Comparison of ENCODE assay signal across 17 cellular contexts in the genomic region with DNA sequence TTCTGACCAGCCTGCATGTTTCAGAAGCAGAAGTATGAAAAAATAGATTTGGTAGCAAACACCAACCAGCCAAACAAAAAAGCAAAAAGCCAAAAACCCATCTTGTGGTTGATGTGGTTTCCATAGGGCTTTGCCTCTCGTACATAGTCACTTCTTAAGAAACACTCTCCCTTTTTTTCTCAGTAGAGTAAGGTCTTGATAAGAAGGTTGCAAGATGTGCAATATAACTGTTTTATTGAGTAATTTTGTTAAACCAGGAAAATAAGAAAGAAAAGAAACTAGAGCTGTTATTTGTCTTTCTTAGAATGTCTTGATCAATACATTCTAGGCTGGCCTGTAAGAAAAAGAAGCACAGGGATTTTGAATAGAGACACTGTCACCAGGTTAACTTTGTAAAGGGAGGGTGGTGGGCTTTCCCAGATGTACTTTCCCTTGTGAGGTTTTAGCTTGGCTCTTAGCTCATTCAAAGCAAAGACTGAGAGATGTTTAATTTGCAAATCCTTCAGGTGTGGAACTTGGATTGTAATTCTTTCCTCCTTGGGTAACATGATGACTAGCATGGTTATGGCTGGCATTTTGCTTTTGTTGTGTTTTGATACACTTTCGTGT. TPM values are rescaled to one million over a fixed set of nuclear protein-coding genes. Genes with fewer than 3 reads are reported as not detected.
DNase-seq lines count a peak whose midpoint lies in the region; ATAC-seq and TF ChIP-seq lines count a peak whose summit lies in the region.
"Had no signal": no experiment of that assay in that cellular context is flagged by ENCODE, and none has a peak within 500 bp of the region (broad histone marks: within the 10 kb centered on the region; RNA-seq: fewer than 3 reads in every experiment).

No MANE protein-coding gene starts in this region.

- H2AFZ ChIP-seq in OCI-LY3 (ENCODE audit: low read depth, low read length): no peak overlapping the region

- no peak overlapping the region for H3K27ac ChIP-seq in OCI-LY3 (ENCODE audit: low read length)
- H3K27ac ChIP-seq in CD4-positive, alpha-beta T cell (ENCODE audit: low read depth, low read length): no peak overlapping the region
- H3K27ac ChIP-seq: body of pancreas, pancreas, SK-N-MC, spleen had no signal

- H3K4me2 ChIP-seq in OCI-LY3 (ENCODE audit: low read length): peak overlapping the region; percentile 43

- DNase-seq in activated CD8-positive, alpha-beta memory T cell treated with anti-CD3 and anti-CD28 coated beads, Interleukin-2, amount 10 ng/mL, durations not matched to agents 7 days and 5 days: peak; percentile 57
- DNase-seq in activated CD8-positive, alpha-beta memory T cell treated with anti-CD3 and anti-CD28 coated beads, Interleukin-2, amount 50 U/mL, for 48 hours: no peak
- DNase-seq in fibroblast of pulmonary artery (ENCODE audit: low read depth) (peak; percentile 58), NCI-H1436 treated with DMSO at 0.1 percent for 48 hours (lab: John Stamatoyannopoulos, UW) (no peak)
- DNase-seq in stimulated activated naive B cell treated with anti-CD40 and anti-IgM and Interleukin-4, amounts not matched to agents 10 μg/mL and 1 μg/mL and 100 μg/mL, for 72 hours: peak; percentile 18
- no peak for DNase-seq in CD4-positive, alpha-beta T cell
- DNase-seq: body of pancreas, Calu3, foreskin fibroblast, NCI-H1092 treated with DMSO at 0.1 percent for 48 hours, pancreas, spleen had no signal

- peaks cover 15% of the 10 kb centered on the region; the same call in 1 of the 2 replicates for H3K79me2 ChIP-seq in OCI-LY3 (ENCODE audit: low read length)

- no peaks in the 10 kb centered on the region for H3K36me3 ChIP-seq in OCI-LY3 (replicated peaks; ENCODE audit: low read depth, low read length)
- H3K36me3 ChIP-seq: pancreas, spleen had no signal

- no peaks in the 10 kb centered on the region for H3K36me3 Mint-ChIP-seq in activated CD8-positive, alpha-beta memory T cell treated with anti-CD3 and anti-CD28 coated beads, Interleukin-2, amount 10 ng/mL, durations not matched to agents 7 days and 5 days
- H3K36me3 Mint-ChIP-seq in stimulated activated naive B cell treated with anti-CD40 and anti-IgM and Interleukin-4, amounts not matched to agents 10 μg/mL and 1 μg/mL and 100 μg/mL, for 72 hours: peaks cover 3 to 8% of the 10 kb centered on the region in 2 donors
- no peaks in the 10 kb centered on the region for H3K36me3 Mint-ChIP-seq in CD4-positive, alpha-beta T cell (ENCODE audit: low read depth)
- H3K36me3 Mint-ChIP-seq: immature natural killer cell, memory B cell had no signal

- CTCF ChIA-PET in activated CD8-positive, alpha-beta memory T cell treated with anti-CD3 and anti-CD28 coated beads, Interleukin-2, amount 10 ng/mL, durations not matched to agents 7 days and 5 days (lab: Charles Lee): no interaction called here
- CTCF ChIA-PET in CD4-positive, alpha-beta T cell (lab: Charles Lee): no interaction called here

- H3K4me1 Mint-ChIP-seq in activated CD8-positive, alpha-beta memory T cell treated with anti-CD3 and anti-CD28 coated beads, Interleukin-2, amount 10 ng/mL, durations not matched to agents 7 days and 5 days: peaks cover 32% of the 10 kb centered on the region
- peaks cover 28 to 52% of the 10 kb centered on the region in 2 donors for H3K4me1 Mint-ChIP-seq in stimulated activated naive B cell treated with anti-CD40 and anti-IgM and Interleukin-4, amounts not matched to agents 10 μg/mL and 1 μg/mL and 100 μg/mL, for 72 hours
- peaks cover 39% of the 10 kb centered on the region for H3K4me1 Mint-ChIP-seq in CD4-positive, alpha-beta T cell (ENCODE audit: low read depth)

- H3K4me3 Mint-ChIP-seq in activated CD8-positive, alpha-beta memory T cell treated with anti-CD3 and anti-CD28 coated beads, Interleukin-2, amount 10 ng/mL, durations not matched to agents 7 days and 5 days: no peak overlapping the region
- peak overlapping the region; percentile 55 to 58 for H3K4me3 Mint-ChIP-seq in stimulated activated naive B cell treated with anti-CD40 and anti-IgM and Interleukin-4, amounts not matched to agents 10 μg/mL and 1 μg/mL and 100 μg/mL, for 72 hours
- no peak overlapping the region for H3K4me3 Mint-ChIP-seq in CD4-positive, alpha-beta T cell
- H3K4me3 Mint-ChIP-seq: memory B cell had no signal

- intact Hi-C loops in CD4-positive, alpha-beta T cell (cut with DNase I, micrococcal nuclease): no loop called here

- TF ChIP-seq CTCF in OCI-LY3 (IDR thresholded peaks at IDR 0.05; ENCODE audit: low read depth, low read length) (no peak), fibroblast of pulmonary artery (IDR thresholded peaks at IDR 0.05; ENCODE audit: low read length, missing control alignments) (no peak)
- no peak for TF ChIP-seq CTCF in CD4-positive, alpha-beta T cell (IDR thresholded peaks at IDR 0.05)

- H3K27me3 Mint-ChIP-seq in activated CD8-positive, alpha-beta memory T cell treated with anti-CD3 and anti-CD28 coated beads, Interleukin-2, amount 10 ng/mL, durations not matched to agents 7 days and 5 days: peaks cover 85% of the 10 kb centered on the region
- peaks cover 0 to 3% of the 10 kb centered on the region in 2 donors for H3K27me3 Mint-ChIP-seq in stimulated activated naive B cell treated with anti-CD40 and anti-IgM and Interleukin-4, amounts not matched to agents 10 μg/mL and 1 μg/mL and 100 μg/mL, for 72 hours
- peaks cover 31% of the 10 kb centered on the region for H3K27me3 Mint-ChIP-seq in CD4-positive, alpha-beta T cell

- no peaks in the 10 kb centered on the region for H3K27me3 ChIP-seq in OCI-LY3 (ENCODE audit: low read depth, low read length)
- H3K27me3 ChIP-seq in CD4-positive, alpha-beta T cell (ENCODE audit: control insufficient read depth, insufficient read depth, low read length): peaks cover 7% of the 10 kb centered on the region
- H3K27me3 ChIP-seq: body of pancreas, pancreas, spleen had no signal

- H3K27ac Mint-ChIP-seq in activated CD8-positive, alpha-beta memory T cell treated with anti-CD3 and anti-CD28 coated beads, Interleukin-2, amount 10 ng/mL, durations not matched to agents 7 days and 5 days: no peak overlapping the region
- peak overlapping the region; percentile 68 for H3K27ac Mint-ChIP-seq in stimulated activated naive B cell treated with anti-CD40 and anti-IgM and Interleukin-4, amounts not matched to agents 10 μg/mL and 1 μg/mL and 100 μg/mL, for 72 hours
- no peak overlapping the region for H3K27ac Mint-ChIP-seq in CD4-positive, alpha-beta T cell
- H3K27ac Mint-ChIP-seq: immature natural killer cell, memory B cell had no signal

- no peak overlapping the region for H3K9ac ChIP-seq in OCI-LY3 (ENCODE audit: low read length)

- ATAC-seq in activated CD8-positive, alpha-beta memory T cell treated with anti-CD3 and anti-CD28 coated beads, Interleukin-2, amount 10 ng/mL, durations not matched to agents 7 days and 5 days: peak; percentile 67
- peak; percentile 78 to 83 for ATAC-seq in stimulated activated naive B cell treated with anti-CD40 and anti-IgM and Interleukin-4, amounts not matched to agents 10 μg/mL and 1 μg/mL and 100 μg/mL, for 72 hours (replicated peaks)
- no peak for ATAC-seq in CD4-positive, alpha-beta T cell (ENCODE audit: poor library complexity)
- no peak for ATAC-seq in HG03108 (IDR thresholded peaks at IDR 0.05; ENCODE audit: unreplicated experiment)
- ATAC-seq: body of pancreas had no signal

- POLR2A ChIA-PET in CD4-positive, alpha-beta T cell (lab: Charles Lee): interaction anchor here (1.4 kb wide), 1 partner anchor 47 kb away, joined by 3 read pairs; no protein-coding TSS in a partner anchor

- no peaks in the 10 kb centered on the region for H3K9me3 Mint-ChIP-seq in activated CD8-positive, alpha-beta memory T cell treated with anti-CD3 and anti-CD28 coated beads, Interleukin-2, amount 10 ng/mL, durations not matched to agents 7 days and 5 days (ENCODE audit: low read depth)
- no peaks in the 10 kb centered on the region for H3K9me3 Mint-ChIP-seq in stimulated activated naive B cell treated with anti-CD40 and anti-IgM and Interleukin-4, amounts not matched to agents 10 μg/mL and 1 μg/mL and 100 μg/mL, for 72 hours
- H3K9me3 Mint-ChIP-seq in CD4-positive, alpha-beta T cell: no peaks in the 10 kb centered on the region
- H3K9me3 Mint-ChIP-seq: immature natural killer cell, memory B cell had no signal

- peaks cover 27% of the 10 kb centered on the region for H3K4me1 ChIP-seq in OCI-LY3 (ENCODE audit: low read length)
- H3K4me1 ChIP-seq: body of pancreas, pancreas had no signal

- H4K20me1 ChIP-seq in OCI-LY3 (ENCODE audit: insufficient read depth, low read length): peaks cover 15% of the 10 kb centered on the region; the same call in 1 of the 2 replicates

- H3K9me3 ChIP-seq in OCI-LY3 (ENCODE audit: insufficient read depth, low read length): no peaks in the 10 kb centered on the region
- no peaks in the 10 kb centered on the region for H3K9me3 ChIP-seq in CD4-positive, alpha-beta T cell (ENCODE audit: control insufficient read depth, low read length)
- H3K9me3 ChIP-seq: body of pancreas, pancreas, spleen had no signal

- no peak overlapping the region for H3K4me3 ChIP-seq in OCI-LY3 (ENCODE audit: low read length)
- no peak overlapping the region for H3K4me3 ChIP-seq in fibroblast of pulmonary artery (replicated peaks; ENCODE audit: low read depth, low read length)
- H3K4me3 ChIP-seq: body of pancreas, pancreas, spleen had no signal

RNA-seq across cellular contexts. Expression of gene AKAP12, which starts 49.7 kb away (rescaled TPM):
- under 1 TPM; 0.75 to 0.85 TPM for total RNA-seq in activated CD8-positive, alpha-beta memory T cell treated with anti-CD3 and anti-CD28 coated beads, Interleukin-2, amount 10 ng/mL, durations not matched to agents 7 days and 5 days
- under 1 TPM; 0.03 to 0.05 TPM for total RNA-seq in CD4-positive, alpha-beta T cell

Comparison
In these comparisons a context has a peak if more than half of its experiments do, and no peak if none do; other contexts are left out.
1. DNase-seq: peak in activated CD8-positive, alpha-beta memory T cell treated with anti-CD3 and anti-CD28 coated beads, Interleukin-2, amount 10 ng/mL, durations not matched to agents 7 days and 5 days (single experiment), fibroblast of pulmonary artery (single experiment) and stimulated activated naive B cell treated with anti-CD40 and anti-IgM and Interleukin-4, amounts not matched to agents 10 μg/mL and 1 μg/mL and 100 μg/mL, for 72 hours (single experiment); none in activated CD8-positive, alpha-beta memory T cell treated with anti-CD3 and anti-CD28 coated beads, Interleukin-2, amount 50 U/mL, for 48 hours (single experiment), NCI-H1436 treated with DMSO at 0.1 percent for 48 hours (single experiment) and CD4-positive, alpha-beta T cell (0 of 10).
2. ATAC-seq: peak in activated CD8-positive, alpha-beta memory T cell treated with anti-CD3 and anti-CD28 coated beads, Interleukin-2, amount 10 ng/mL, durations not matched to agents 7 days and 5 days (single experiment) and stimulated activated naive B cell treated with anti-CD40 and anti-IgM and Interleukin-4, amounts not matched to agents 10 μg/mL and 1 μg/mL and 100 μg/mL, for 72 hours (2 of 2); none in CD4-positive, alpha-beta T cell (single experiment) and HG03108 (single experiment).
3. H3K4me3 Mint-ChIP-seq: peak in stimulated activated naive B cell treated with anti-CD40 and anti-IgM and Interleukin-4, amounts not matched to agents 10 μg/mL and 1 μg/mL and 100 μg/mL, for 72 hours (2 of 2); none in activated CD8-positive, alpha-beta memory T cell treated with anti-CD3 and anti-CD28 coated beads, Interleukin-2, amount 10 ng/mL, durations not matched to agents 7 days and 5 days (single experiment) and CD4-positive, alpha-beta T cell (single experiment).